ENCODE assay signal across 16 cellular contexts in the genomic region with DNA sequence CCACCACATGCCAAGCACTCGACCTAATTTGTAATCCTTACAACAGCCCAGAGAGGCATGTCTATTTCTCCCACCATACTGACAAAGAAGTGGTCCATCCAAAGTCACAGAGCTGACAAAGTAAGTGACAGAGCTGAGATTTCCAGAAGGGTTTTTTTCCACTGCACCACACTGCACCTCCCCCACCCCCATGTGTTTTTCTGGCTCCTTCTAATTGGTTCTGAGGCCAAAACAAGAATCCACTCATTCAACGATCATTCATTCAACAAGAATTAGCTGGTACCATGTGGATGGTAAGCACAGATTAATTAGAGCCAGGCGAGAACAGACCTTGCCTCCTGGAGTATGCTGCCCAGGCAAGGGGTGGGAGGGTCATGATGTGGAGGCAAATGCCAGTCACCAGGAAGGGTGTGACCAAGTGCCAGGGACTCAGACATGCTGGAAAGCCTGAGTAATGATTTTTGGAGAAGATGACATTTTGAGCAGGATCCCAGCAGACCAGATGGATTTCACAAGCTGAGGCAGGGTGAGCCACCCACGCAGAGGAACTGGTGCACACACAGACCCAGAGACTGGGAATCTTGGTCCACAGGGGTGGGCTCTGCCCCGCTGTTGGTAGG. TPM values are rescaled to one million over a fixed set of nuclear protein-coding genes. Genes with fewer than 3 reads are reported as not detected.
DNase-seq lines count a peak whose midpoint lies in the region; TF ChIP-seq lines count a peak whose summit lies in the region.
"Had no signal": no experiment of that assay in that cellular context is flagged by ENCODE, and none has a peak within 500 bp of the region (broad histone marks: within the 10 kb centered on the region; RNA-seq: fewer than 3 reads in every experiment).

No MANE protein-coding gene starts in this region.

- H3K9me3 Mint-ChIP-seq in activated CD4-positive, alpha-beta T cell treated with anti-CD3 and anti-CD28 coated beads, Interleukin-2, amount 10 ng/mL, durations not matched to agents 7 days and 5 days = no peaks in the 10 kb centered on the region

- no peak overlapping the region for H2AK5ac ChIP-seq in trophoblast cell (ENCODE audit: low read length)

- no peak overlapping the region for H3K4me3 Mint-ChIP-seq in activated CD4-positive, alpha-beta T cell treated with anti-CD3 and anti-CD28 coated beads, Interleukin-2, amount 10 ng/mL, durations not matched to agents 7 days and 5 days

- DNase-seq in activated CD4-positive, alpha-beta T cell treated with anti-CD3 and anti-CD28 coated beads, Interleukin-2, amount 10 ng/mL, durations not matched to agents 7 days and 5 days = no peak
- DNase-seq in activated CD4-positive, alpha-beta T cell treated with anti-CD3 and anti-CD28 coated beads, Interleukin-2, amount 50 U/mL, for 48 hours = no peak
- DNase-seq in HL-60 (ENCODE audit: low read depth in 1 of 2, low spot score in 1 of 2) (peak; percentile 24 to 44), cerebellar cortex (ENCODE audit: low spot score) (peak; percentile 55), trophoblast cell (peak; percentile 39 to 54), ACHN (no peak), H4 (ENCODE audit: low spot score) (no peak), NCI-H345 (lab: John Stamatoyannopoulos, UW) (no peak)
- DNase-seq: DMS 273 treated with DMSO at 0.1 percent for 48 hours, dorsolateral prefrontal cortex, mesendoderm, NCI-H1694 treated with DMSO at 0.1 percent for 48 hours, NCI-H526, T-helper 9 cell had no signal

- in situ Hi-C loops in ACHN (cut with HindIII; ENCODE audit: low pct_ligation_motif_present, low pct_unique_long_range_greater_than_20kb, low sequenced_read_pairs) = no loop called here

- no peak overlapping the region for H2BK5ac ChIP-seq in trophoblast cell (ENCODE audit: low read depth, low read length, poor library complexity)

- no peak overlapping the region for H3K9ac ChIP-seq in trophoblast cell (ENCODE audit: low read length)

- peaks cover 16 to 19% of the 10 kb centered on the region in 2 experiments for H3K4me1 ChIP-seq in trophoblast cell (ENCODE audit: control insufficient read depth in 1 of 2, insufficient read depth in 2 of 2, low read length in 2 of 2)

- H3K27ac ChIP-seq in HL-60 (replicated peaks) (peak overlapping the region; percentile 8; the same call in 1 of the 2 replicates), trophoblast cell (ENCODE audit: low read depth, low read length) (no peak overlapping the region)
- H3K27ac ChIP-seq: dorsolateral prefrontal cortex had no signal

- no CpG with 5 or more reads among the region's 5 CpGs for WGBS in trophoblast cell (ENCODE audit: extremely low coverage, insufficient coverage, insufficient read length)

- peak overlapping the region; percentile 71 for H3K27ac Mint-ChIP-seq in activated CD4-positive, alpha-beta T cell treated with anti-CD3 and anti-CD28 coated beads, Interleukin-2, amount 10 ng/mL, durations not matched to agents 7 days and 5 days

- H3K79me1 ChIP-seq in trophoblast cell (ENCODE audit: low read length) = no peaks in the 10 kb centered on the region

- no peak overlapping the region for H4K8ac ChIP-seq in trophoblast cell (ENCODE audit: low read depth, low read length)

- H2AFZ ChIP-seq in trophoblast cell (ENCODE audit: insufficient read depth, low read length, poor library complexity) = no peak overlapping the region

- no peak overlapping the region for H2BK12ac ChIP-seq in trophoblast cell (ENCODE audit: low read length)

- H2BK120ac ChIP-seq in trophoblast cell (ENCODE audit: insufficient read depth, low read length, poor library complexity) = no peak overlapping the region

- no peak overlapping the region for H4K91ac ChIP-seq in trophoblast cell (ENCODE audit: low read depth, low read length)

- no peaks in the 10 kb centered on the region for H3K79me2 ChIP-seq in trophoblast cell (ENCODE audit: control insufficient read depth, insufficient read depth, low read length, poor library complexity)

- H3K36me3 ChIP-seq in trophoblast cell (ENCODE audit: control insufficient read depth in 1 of 2, insufficient read depth in 2 of 2, low read length in 2 of 2) = peaks cover 0 to 2% of the 10 kb centered on the region in 2 experiments

- H3K18ac ChIP-seq in trophoblast cell (ENCODE audit: low read length) = no peak overlapping the region

- POLR2A ChIA-PET in activated CD4-positive, alpha-beta T cell treated with anti-CD3 and anti-CD28 coated beads, Interleukin-2, amount 10 ng/mL, durations not matched to agents 7 days and 5 days (lab: Charles Lee) = no interaction called here

- no peak overlapping the region for H3K4ac ChIP-seq in trophoblast cell (ENCODE audit: low read depth, low read length)

- H3K4me1 Mint-ChIP-seq in activated CD4-positive, alpha-beta T cell treated with anti-CD3 and anti-CD28 coated beads, Interleukin-2, amount 10 ng/mL, durations not matched to agents 7 days and 5 days = peaks cover 31% of the 10 kb centered on the region

- H3K9me3 ChIP-seq in trophoblast cell (ENCODE audit: insufficient read depth, low read depth, low read length) = no peaks in the 10 kb centered on the region

- peaks cover 47% of the 10 kb centered on the region for H3K36me3 Mint-ChIP-seq in activated CD4-positive, alpha-beta T cell treated with anti-CD3 and anti-CD28 coated beads, Interleukin-2, amount 10 ng/mL, durations not matched to agents 7 days and 5 days (ENCODE audit: low read depth)

- H3K4me3 ChIP-seq in HL-60 (replicated peaks; ENCODE audit: insufficient read depth, low read length) (no peak overlapping the region), trophoblast cell (ENCODE audit: low read depth, low read length) (no peak overlapping the region)
- H3K4me3 ChIP-seq: dorsolateral prefrontal cortex, skin epidermis had no signal

- H3K27me3 Mint-ChIP-seq in activated CD4-positive, alpha-beta T cell treated with anti-CD3 and anti-CD28 coated beads, Interleukin-2, amount 10 ng/mL, durations not matched to agents 7 days and 5 days = no peaks in the 10 kb centered on the region

- CTCF ChIA-PET in activated CD4-positive, alpha-beta T cell treated with anti-CD3 and anti-CD28 coated beads, Interleukin-2, amount 10 ng/mL, durations not matched to agents 7 days and 5 days (lab: Charles Lee) = interaction anchor here (0.6 to 1.2 kb wide), 4 partner anchors 9 to 55 kb away, joined by 3 read pairs; no protein-coding TSS in a partner anchor

- H4K12ac ChIP-seq in trophoblast cell (ENCODE audit: low read depth, low read length) = no peak overlapping the region

- no peak for TF ChIP-seq CTCF in HL-60 (IDR thresholded peaks at IDR 0.05; ENCODE audit: insufficient read depth, low read length)

- H3K23ac ChIP-seq in trophoblast cell (ENCODE audit: low read length) = no peak overlapping the region

- H3K14ac ChIP-seq in trophoblast cell (ENCODE audit: low read length) = no peak overlapping the region

- H3K4me2 ChIP-seq in trophoblast cell (ENCODE audit: low read length) = no peak overlapping the region

- H3K27me3 ChIP-seq in HL-60 (ENCODE audit: insufficient read depth, poor library complexity, severe bottlenecking) = no peaks in the 10 kb centered on the region
- no peaks in the 10 kb centered on the region for H3K27me3 ChIP-seq in trophoblast cell (ENCODE audit: insufficient read depth, low read length)

RNA-seq across cellular contexts. Expression of a gene that starts 14.9 kb away (rescaled TPM):
- total RNA-seq in activated CD4-positive, alpha-beta T cell treated with anti-CD3 and anti-CD28 coated beads, Interleukin-2, amount 10 ng/mL, durations not matched to agents 7 days and 5 days = under 1 TPM; 0.17 to 0.40 TPM
- polyA plus RNA-seq in trophoblast cell (2013) = 0.04 and 0.11 TPM in 2 replicates
- total RNA-seq in H4 (2014; rRNA removed; shearing (Covaris generic)) = not detected in 2 replicates
- total RNA-seq: RPMI7951 had no signal

RNA-seq across cellular contexts. Expression of a gene that starts 21.5 kb away (rescaled TPM):
- total RNA-seq in activated CD4-positive, alpha-beta T cell treated with anti-CD3 and anti-CD28 coated beads, Interleukin-2, amount 10 ng/mL, durations not matched to agents 7 days and 5 days = 100 to 1,000 TPM in 1 of 2 experiments, 10 to 100 TPM in 1; 98.2 to 104 TPM
- 3.7 and 4.0 TPM in 2 replicates for polyA plus RNA-seq in trophoblast cell (2013)
- total RNA-seq in H4 (2014; rRNA removed; shearing (Covaris generic)) = 20.4 and 21.3 TPM in 2 replicates

RNA-seq across cellular contexts. Expression of a gene that starts 24.4 kb away (rescaled TPM):
- total RNA-seq in activated CD4-positive, alpha-beta T cell treated with anti-CD3 and anti-CD28 coated beads, Interleukin-2, amount 10 ng/mL, durations not matched to agents 7 days and 5 days = not detected
- not detected in 2 replicates for polyA plus RNA-seq in trophoblast cell (2013)
- not detected in 2 replicates for total RNA-seq in H4 (2014; rRNA removed; shearing (Covaris generic))
- total RNA-seq: dorsolateral prefrontal cortex, RPMI7951 had no signal

RNA-seq across cellular contexts. Expression of a gene that starts 54.9 kb away (rescaled TPM):
- under 1 TPM in 1 of 2 experiments, not detected in 1; 0.35 TPM for total RNA-seq in activated CD4-positive, alpha-beta T cell treated with anti-CD3 and anti-CD28 coated beads, Interleukin-2, amount 10 ng/mL, durations not matched to agents 7 days and 5 days
- 0.12 and 0.16 TPM in 2 replicates for polyA plus RNA-seq in trophoblast cell (2013)
- total RNA-seq in H4 (2014; rRNA removed; shearing (Covaris generic)) = 0.64 and 0.89 TPM in 2 replicates

Comparison
In these comparisons a context has a peak if more than half of its experiments do, and no peak if none do; other contexts are left out.
1. DNase-seq: peak in HL-60 (2 of 2), cerebellar cortex (single experiment) and trophoblast cell (2 of 2); none in activated CD4-positive, alpha-beta T cell treated with anti-CD3 and anti-CD28 coated beads, Interleukin-2, amount 10 ng/mL, durations not matched to agents 7 days and 5 days (single experiment), activated CD4-positive, alpha-beta T cell treated with anti-CD3 and anti-CD28 coated beads, Interleukin-2, amount 50 U/mL, for 48 hours (0 of 2), ACHN (single experiment), H4 (single experiment) and NCI-H345 (single experiment).